In genomic region chr1:16147615-16147926, GRCh38 we compare ENCODE assay signal across 17 cellular contexts. TPM values are rescaled to one million over a fixed set of nuclear protein-coding genes. Genes with fewer than 3 reads are reported as not detected.
DNase-seq lines count a peak whose midpoint lies in the region; ATAC-seq and TF ChIP-seq lines count a peak whose summit lies in the region.
"Had no signal": no experiment of that assay in that cellular context is flagged by ENCODE, and none has a peak within 500 bp of the region (broad histone marks: within the 10 kb centered on the region; RNA-seq: fewer than 3 reads in every experiment).

No MANE protein-coding gene starts in this region.

- TF ChIP-seq CTCF in AG04450 (IDR thresholded peaks at IDR 0.05; ENCODE audit: low read depth, low read length) (no peak), RWPE1 (conservative IDR thresholded peaks at IDR 0.05; ENCODE audit: low read depth) (no peak), sigmoid colon (IDR thresholded peaks at IDR 0.05) (no peak)

- peaks cover 0 to 12% (median 2%) of the 10 kb centered on the region in 4 donors for H3K36me3 ChIP-seq in sigmoid colon

- H3K27me3 ChIP-seq in AG04450 (ENCODE audit: control insufficient read depth, insufficient read depth, low read length) (no peaks in the 10 kb centered on the region), right cardiac atrium (ENCODE audit: control insufficient read depth, insufficient read depth) (no peaks in the 10 kb centered on the region), sigmoid colon (no peaks in the 10 kb centered on the region)

- H3K27ac Mint-ChIP-seq in T-cell: no peak overlapping the region
- H3K27ac Mint-ChIP-seq: activated CD4-positive, alpha-beta T cell treated with anti-CD3 and anti-CD28 coated beads, Interleukin-2, amount 10 ng/mL, durations not matched to agents 7 days and 5 days; activated T-cell treated with anti-CD3 and anti-CD28 coated beads, Interleukin-2, amount 50 U/mL, for 72 hours; naive B cell had no signal

- peaks cover 36% of the 10 kb centered on the region for H3K4me1 ChIP-seq in right cardiac atrium (ENCODE audit: control insufficient read depth, insufficient read depth, low read length)
- H3K4me1 ChIP-seq in sigmoid colon: peaks cover 0 to 40% (median 34%) of the 10 kb centered on the region in 4 donors

- POLR2A ChIA-PET in AG04450 (lab: Yijun Ruan, JAX) (no interaction called here), RWPE1 (lab: Yijun Ruan, JAX; ENCODE audit: low non-redundant PET) (no interaction called here), T-cell (lab: Charles Lee) (interaction anchor here in 1 of 2 donors (0.6 kb wide), 1 partner anchor 118 kb away, joined by 3 read pairs; no protein-coding TSS in a partner anchor)

- no peak for TF ChIP-seq EP300 in sigmoid colon (IDR thresholded peaks at IDR 0.05)

- H3K4me3 ChIP-seq in AG04450 (ENCODE audit: low read depth, low read length) (no peak overlapping the region), right cardiac atrium (ENCODE audit: low read length) (no peak overlapping the region), sigmoid colon (no peak overlapping the region)
- H3K4me3 ChIP-seq: skin epidermis had no signal

- no peak for TF ChIP-seq POLR2A in sigmoid colon (IDR thresholded peaks at IDR 0.05)

- intact Hi-C loops in right cardiac atrium (cut with DNase I) (no loop called here), sigmoid colon (cut with DNase I) (loop anchor here (5.0 kb wide), 1 partner anchor 35 kb away; no protein-coding TSS in a partner anchor)

- H3K27ac ChIP-seq in AG04450 (ENCODE audit: low read depth, low read length) (peak overlapping the region; percentile 97), RWPE1 (peak overlapping the region; percentile 99), right cardiac atrium (ENCODE audit: low read length) (peak overlapping the region; percentile 99), sigmoid colon (peak overlapping the region; percentile 72 to 83 (median 82))

- CTCF ChIA-PET in AG04450 (lab: Charles Lee) (interaction anchor here (1.9 to 2.3 kb wide), 3 partner anchors 65 to 97 kb away, joined by 4 to 10 read pairs (median 8); no protein-coding TSS in a partner anchor), RWPE1 (lab: Yijun Ruan, JAX) (interaction anchor here (0.6 kb wide), 1 partner anchor 1086 kb away, joined by 3 read pairs; no protein-coding TSS in a partner anchor), T-cell (lab: Charles Lee) (no interaction called here)

- H3K36me3 Mint-ChIP-seq in T-cell: no peaks in the 10 kb centered on the region
- H3K36me3 Mint-ChIP-seq: naive B cell had no signal

- no peak overlapping the region for H3K4me3 Mint-ChIP-seq in T-cell
- H3K4me3 Mint-ChIP-seq: activated CD4-positive, alpha-beta T cell treated with anti-CD3 and anti-CD28 coated beads, Interleukin-2, amount 10 ng/mL, durations not matched to agents 7 days and 5 days; activated T-cell treated with anti-CD3 and anti-CD28 coated beads, Interleukin-2, amount 50 U/mL, for 72 hours had no signal

- no peaks in the 10 kb centered on the region; the same call in 1 of the 2 replicates for H3K9me3 ChIP-seq in AG04450 (ENCODE audit: control insufficient read depth, insufficient read depth, low read length)
- no peaks in the 10 kb centered on the region for H3K9me3 ChIP-seq in right cardiac atrium (ENCODE audit: control insufficient read depth, low read length)
- H3K9me3 ChIP-seq in sigmoid colon: no peaks in the 10 kb centered on the region

- peaks cover 2 to 3% of the 10 kb centered on the region in 2 donors for H3K27me3 Mint-ChIP-seq in T-cell

- no peaks in the 10 kb centered on the region for H3K9me3 Mint-ChIP-seq in T-cell
- H3K9me3 Mint-ChIP-seq: activated CD4-positive, alpha-beta T cell treated with anti-CD3 and anti-CD28 coated beads, Interleukin-2, amount 10 ng/mL, durations not matched to agents 7 days and 5 days; activated T-cell treated with anti-CD3 and anti-CD28 coated beads, Interleukin-2, amount 50 U/mL, for 72 hours; naive B cell had no signal

- 68% methylated on average over 2 of the region's 2 CpGs for WGBS in right cardiac atrium
- WGBS in sigmoid colon, 2 donors: 90% methylated on average over 2 of the region's 2 CpGs

- peaks cover 4 to 11% (median 6%) of the 10 kb centered on the region in 3 donors for H3K4me1 Mint-ChIP-seq in T-cell
- H3K4me1 Mint-ChIP-seq: activated CD4-positive, alpha-beta T cell treated with anti-CD3 and anti-CD28 coated beads, Interleukin-2, amount 10 ng/mL, durations not matched to agents 7 days and 5 days had no signal

- DNase-seq in AG04450 (ENCODE audit: low read depth, low spot score): no peak
- no peak for DNase-seq in RWPE1 (ENCODE audit: low spot score)
- no peak for DNase-seq in right cardiac atrium
- no peak for DNase-seq in sigmoid colon
- DNase-seq in T-cell: no peak
- no peak for DNase-seq in NCI-H1694 (lab: John Stamatoyannopoulos, UW)
- no peak for DNase-seq in stimulated activated CD4-positive, alpha-beta T cell treated with anti-CD3 and anti-CD28 coated beads, Interleukin-12 subunit alpha, Interleukin-12 subunit beta, amount 100 ng/mL, for 4 hours
- DNase-seq: activated CD4-positive, alpha-beta T cell treated with anti-CD3 and anti-CD28 coated beads, Interleukin-2, amount 10 ng/mL, durations not matched to agents 7 days and 5 days; activated T-cell treated with anti-CD3 and anti-CD28 coated beads, Interleukin-2, amount 50 U/mL, for 72 hours; amniotic stem cell; DMS79 treated with DMSO at 0.1 percent for 48 hours; naive B cell; NCI-H146; NCI-H510A had no signal

- ATAC-seq in right cardiac atrium (no peak), HG03175 (IDR thresholded peaks at IDR 0.05; ENCODE audit: unreplicated experiment) (no peak), T-cell (replicated peaks in 1 of 4) (no peak)
- ATAC-seq: activated T-cell treated with anti-CD3 and anti-CD28 coated beads, Interleukin-2, amount 50 U/mL, for 72 hours had no signal

RNA-seq across cellular contexts. Expression of gene EPHA2, which starts 8.3 kb away (rescaled TPM):
- 19.1 and 26.0 TPM in 2 replicates for polyA plus RNA-seq in AG04450 (2011; rRNA removed)
- polyA minus RNA-seq in AG04450 (2011; rRNA and poly(A)+ RNA removed): 40.4 and 54.9 TPM in 2 replicates
- total RNA-seq in right cardiac atrium: 10 to 100 TPM in 2 of 4 donors, 1 to 10 TPM in 2; 6.4 to 15.7 (median 9.8) TPM
- 8.6 TPM for polyA plus RNA-seq in right cardiac atrium
- 1 to 10 TPM; 3.3 to 6.4 (median 4.9) TPM for total RNA-seq in sigmoid colon
- 10 to 100 TPM in 1 of 3 donors, 1 to 10 TPM in 2; 6.0 to 24.7 (median 9.9) TPM for polyA plus RNA-seq in sigmoid colon
- under 1 TPM in 4 of 5 donors, not detected in 1; 0.19 to 0.66 (median 0.41) TPM for total RNA-seq in T-cell
- total RNA-seq: activated CD4-positive, alpha-beta T cell treated with anti-CD3 and anti-CD28 coated beads, Interleukin-2, amount 10 ng/mL, durations not matched to agents 7 days and 5 days; T-helper 2 cell treated with Interferon-gamma antibody and Interleukin-4, amounts not matched to agents 100 ng/mL and 5 ng/mL, for 36 hours had no signal

Comparison
In these comparisons a context has a peak if more than half of its experiments do, and no peak if none do; other contexts are left out.
1. CTCF ChIA-PET loops: an anchor here in AG04450 (1.9 to 2.3 kb wide) and RWPE1 (0.6 kb wide); none called in T-cell.